ENCODE assay signal across 27 cellular contexts in genomic region chr11:13313005-13313819, GRCh38. TPM values are rescaled to one million over a fixed set of nuclear protein-coding genes. Genes with fewer than 3 reads are reported as not detected.
A peak's percentile ranks its signal among the peaks of the same experiment; 100 is the strongest.
DNase-seq lines count a peak whose midpoint lies in the region; ATAC-seq, FAIRE-seq and TF ChIP-seq lines count a peak whose summit lies in the region.
"Had no signal": no experiment of that assay in that cellular context is flagged by ENCODE, and none has a peak within 500 bp of the region (broad histone marks: within the 10 kb centered on the region; RNA-seq: fewer than 3 reads in every experiment).

No MANE protein-coding gene starts in this region.

- peaks cover 4% of the 10 kb centered on the region for H3K9me1 ChIP-seq in keratinocyte (ENCODE audit: control insufficient read depth, extremely low read depth, insufficient read depth, low read length)

- TF ChIP-seq CTCF in keratinocyte (optimal IDR thresholded peaks at IDR 0.05 in 1 of 3, IDR thresholded peaks at IDR 0.05 in 1 of 3, conservative IDR thresholded peaks at IDR 0.05 in 1 of 3; ENCODE audit: extremely low read depth in 1 of 3, insufficient read depth in 2 of 3, low read length in 3 of 3) = no peak

- H2AFZ ChIP-seq in keratinocyte (ENCODE audit: control insufficient read depth, low read length) = no peak overlapping the region

- no peaks in the 10 kb centered on the region for H4K20me1 ChIP-seq in keratinocyte (ENCODE audit: control insufficient read depth, extremely low read depth, insufficient read depth, low read length)

- H3K9me3 Mint-ChIP-seq in central memory CD8-positive, alpha-beta T cell = no peaks in the 10 kb centered on the region
- H3K9me3 Mint-ChIP-seq in activated CD8-positive, alpha-beta memory T cell treated with anti-CD3 and anti-CD28 coated beads, Interleukin-2, amount 10 ng/mL, durations not matched to agents 7 days and 5 days (ENCODE audit: low read depth) = no peaks in the 10 kb centered on the region
- H3K9me3 Mint-ChIP-seq: natural killer cell had no signal

- no peaks in the 10 kb centered on the region for H3K27me3 ChIP-seq in keratinocyte (ENCODE audit: control insufficient read depth, extremely low read depth, insufficient read depth, low read length)
- H3K27me3 ChIP-seq: upper lobe of left lung had no signal

- no peak overlapping the region for H3K4me3 ChIP-seq in keratinocyte (ENCODE audit: control insufficient read depth in 2 of 3, extremely low read depth in 1 of 3, insufficient read depth in 2 of 3, low read depth in 1 of 3, low read length in 3 of 3)
- H3K4me3 ChIP-seq: upper lobe of left lung had no signal

- H3K9ac ChIP-seq in keratinocyte (ENCODE audit: control insufficient read depth, extremely low read depth, insufficient read depth, low read length) = no peak overlapping the region
- H3K9ac ChIP-seq: KMS-11 had no signal

- H3K4me1 ChIP-seq in keratinocyte (ENCODE audit: control insufficient read depth, extremely low read depth, insufficient read depth, low read length) = peaks cover 66% of the 10 kb centered on the region

- CTCF ChIA-PET in activated CD8-positive, alpha-beta memory T cell treated with anti-CD3 and anti-CD28 coated beads, Interleukin-2, amount 10 ng/mL, durations not matched to agents 7 days and 5 days (lab: Charles Lee) = interaction anchor here (0.9 to 3.7 kb wide), 5 partner anchors 15 to 72 kb away, joined by 3 to 20 read pairs (median 3); no protein-coding TSS in a partner anchor

- peak overlapping the region; percentile 39 for H3K27ac Mint-ChIP-seq in central memory CD8-positive, alpha-beta T cell (ENCODE audit: low read depth)
- H3K27ac Mint-ChIP-seq in activated CD8-positive, alpha-beta memory T cell treated with anti-CD3 and anti-CD28 coated beads, Interleukin-2, amount 10 ng/mL, durations not matched to agents 7 days and 5 days = no peak overlapping the region

- dilution Hi-C loops in keratinocyte (cut with MboI; ENCODE audit: extremely low pct_ligation_motif_present, low sequenced_read_pairs) = no loop called here

- peak; percentile 49 for FAIRE-seq in keratinocyte (lab: Jason Lieb, UNC)
- FAIRE-seq: G401.6, HTR-8/SVneo had no signal

- H3K79me2 ChIP-seq in keratinocyte (ENCODE audit: control insufficient read depth, insufficient read depth, low read length) = peaks cover 33% of the 10 kb centered on the region

- DNase-seq in AG08395 (ENCODE audit: low spot score) = peak; percentile 10
- peak; percentile 30 for DNase-seq in ELR (ENCODE audit: low read depth)
- DNase-seq in central memory CD8-positive, alpha-beta T cell (ENCODE audit: low spot score in 2 of 2) = no peak
- no peak for DNase-seq in keratinocyte (ENCODE audit: low read depth, low spot score)
- DNase-seq in NCI-H345 treated with DMSO at 0.1 percent for 48 hours (lab: John Stamatoyannopoulos, UW; ENCODE audit: unreplicated experiment) = no peak
- no peak for DNase-seq in activated CD8-positive, alpha-beta memory T cell treated with anti-CD3 and anti-CD28 coated beads, Interleukin-2, amount 10 ng/mL, durations not matched to agents 7 days and 5 days
- no peak for DNase-seq in RKO (ENCODE audit: low spot score)
- DNase-seq: ACHN; activated CD4-positive, CD25-positive, alpha-beta regulatory T cell treated with anti-CD3 and anti-CD28 coated beads, Interleukin-2, amount 50 U/mL, for 72 hours; activated T-cell treated with anti-CD3 and anti-CD28 coated beads, Interleukin-2, amount 50 U/mL, for 48 hours; DMS 273 treated with DMSO at 0.1 percent for 48 hours; effector CD4-positive, alpha-beta T cell; left colon; natural killer cell; NCI-H1694 treated with DMSO at 0.1 percent for 48 hours; NCI-H2171 treated with DMSO at 0.1 percent for 48 hours; NCI-H526 treated with DMSO at 0.1 percent for 48 hours; right cardiac atrium had no signal

- peak overlapping the region; percentile 18 for H3K4me2 ChIP-seq in keratinocyte (ENCODE audit: control insufficient read depth, extremely low read depth, insufficient read depth, low read depth, low read length)
- H3K4me2 ChIP-seq: KMS-11 had no signal

- no peak overlapping the region for H3K4me3 Mint-ChIP-seq in central memory CD8-positive, alpha-beta T cell
- no peak overlapping the region for H3K4me3 Mint-ChIP-seq in activated CD8-positive, alpha-beta memory T cell treated with anti-CD3 and anti-CD28 coated beads, Interleukin-2, amount 10 ng/mL, durations not matched to agents 7 days and 5 days
- H3K4me3 Mint-ChIP-seq: activated naive CD8-positive, alpha-beta T cell; natural killer cell had no signal

- no peak for ATAC-seq in central memory CD8-positive, alpha-beta T cell (replicated peaks; ENCODE audit: extremely low read depth, poor library complexity, severe bottlenecking)
- no peak for ATAC-seq in activated CD8-positive, alpha-beta memory T cell treated with anti-CD3 and anti-CD28 coated beads, Interleukin-2, amount 10 ng/mL, durations not matched to agents 7 days and 5 days
- ATAC-seq in GM21447 (IDR thresholded peaks at IDR 0.05; ENCODE audit: unreplicated experiment) = no peak
- ATAC-seq: left colon, natural killer cell, right cardiac atrium, Right ventricle myocardium inferior had no signal

- peaks cover 81% of the 10 kb centered on the region for H3K4me1 Mint-ChIP-seq in central memory CD8-positive, alpha-beta T cell
- peaks cover 64% of the 10 kb centered on the region for H3K4me1 Mint-ChIP-seq in activated CD8-positive, alpha-beta memory T cell treated with anti-CD3 and anti-CD28 coated beads, Interleukin-2, amount 10 ng/mL, durations not matched to agents 7 days and 5 days

- H3K36me3 ChIP-seq in keratinocyte (ENCODE audit: control insufficient read depth in 2 of 2, extremely low read depth in 1 of 2, insufficient read depth in 2 of 2, low read length in 2 of 2) = peaks cover 0 to 8% of the 10 kb centered on the region in 2 experiments

- H3K36me3 Mint-ChIP-seq in central memory CD8-positive, alpha-beta T cell (ENCODE audit: insufficient read depth) = peaks cover 10% of the 10 kb centered on the region
- H3K36me3 Mint-ChIP-seq in activated CD8-positive, alpha-beta memory T cell treated with anti-CD3 and anti-CD28 coated beads, Interleukin-2, amount 10 ng/mL, durations not matched to agents 7 days and 5 days = peaks cover 40% of the 10 kb centered on the region
- H3K36me3 Mint-ChIP-seq: natural killer cell had no signal

- no peak overlapping the region for H3K27ac ChIP-seq in keratinocyte (ENCODE audit: control insufficient read depth, insufficient read depth, low read length)
- H3K27ac ChIP-seq: C4-2B, KMS-11, upper lobe of left lung had no signal

- H3K9me3 ChIP-seq in keratinocyte (ENCODE audit: control insufficient read depth, low read depth, low read length) = peaks cover 3% of the 10 kb centered on the region
- H3K9me3 ChIP-seq: upper lobe of left lung had no signal

- H3K27me3 Mint-ChIP-seq in central memory CD8-positive, alpha-beta T cell = no peaks in the 10 kb centered on the region
- H3K27me3 Mint-ChIP-seq in activated CD8-positive, alpha-beta memory T cell treated with anti-CD3 and anti-CD28 coated beads, Interleukin-2, amount 10 ng/mL, durations not matched to agents 7 days and 5 days = no peaks in the 10 kb centered on the region
- H3K27me3 Mint-ChIP-seq: activated naive CD8-positive, alpha-beta T cell had no signal

RNA-seq across cellular contexts. Expression of gene BMAL1, which starts 35.6 kb away (rescaled TPM):
- polyA plus RNA-seq in keratinocyte = 18.9 to 27.5 TPM (median 22.6 TPM) in 3 replicates
- 31.7 TPM for polyA plus RNA-seq in keratinocyte (2011; ENCODE audit: low read depth)
- polyA plus RNA-seq in keratinocyte (2011; cell fraction: cytosol; rRNA removed) = 14.7 and 32.0 TPM in 2 replicates
- polyA plus RNA-seq in keratinocyte (2011; cell fraction: nucleus; rRNA removed) = 25.5 and 36.9 TPM in 2 replicates
- 13.8 and 19.4 TPM in 2 replicates for polyA plus RNA-seq in keratinocyte (2012; ENCODE audit: low replicate concordance)
- 20.0 to 40.1 TPM (median 27.1 TPM) in 3 replicates for polyA minus RNA-seq in keratinocyte
- polyA minus RNA-seq in keratinocyte (2011; cell fraction: cytosol; rRNA and poly(A)+ RNA removed) = 17.5 TPM
- polyA minus RNA-seq in keratinocyte (2011; cell fraction: nucleus; rRNA and poly(A)+ RNA removed) = 26.6 and 44.0 TPM in 2 replicates
- total RNA-seq in activated CD8-positive, alpha-beta memory T cell treated with anti-CD3 and anti-CD28 coated beads, Interleukin-2, amount 10 ng/mL, durations not matched to agents 7 days and 5 days = 10 to 100 TPM; 56.8 to 81.8 TPM
- total RNA-seq: OCI-LY7 had no signal

Comparison
In these comparisons a context has a peak if more than half of its experiments do, and no peak if none do; other contexts are left out.
1. DNase-seq: peak in AG08395 (single experiment) and ELR (single experiment); none in central memory CD8-positive, alpha-beta T cell (0 of 2), keratinocyte (single experiment), NCI-H345 treated with DMSO at 0.1 percent for 48 hours (single experiment), activated CD8-positive, alpha-beta memory T cell treated with anti-CD3 and anti-CD28 coated beads, Interleukin-2, amount 10 ng/mL, durations not matched to agents 7 days and 5 days (single experiment) and RKO (single experiment).